ENCODE assay signal across 37 cellular contexts in the genomic region with DNA sequence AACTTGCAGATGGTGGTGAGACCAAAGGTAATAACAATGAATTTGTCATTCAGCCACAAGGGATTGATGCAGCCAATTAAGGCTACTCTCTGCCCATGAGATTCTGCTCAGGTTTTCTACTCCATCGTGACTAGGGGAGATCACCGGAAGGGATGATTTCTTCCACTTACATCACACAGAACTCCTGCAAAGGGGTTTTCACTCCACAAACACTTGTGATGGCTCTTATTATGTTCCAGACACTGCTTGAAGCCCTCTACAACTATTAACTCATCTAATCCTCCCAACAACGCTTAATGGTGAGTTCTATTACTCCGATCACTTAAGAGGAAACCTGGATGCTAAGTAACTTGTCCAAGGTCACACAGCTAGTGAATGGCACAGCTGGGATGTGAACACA. TPM values are rescaled to one million over a fixed set of nuclear protein-coding genes. Genes with fewer than 3 reads are reported as not detected.
"Had no signal": no experiment of that assay in that cellular context is flagged by ENCODE, and none has a peak within 500 bp of the region (broad histone marks: within the 10 kb centered on the region; RNA-seq: fewer than 3 reads in every experiment).

No MANE protein-coding gene starts in this region.

- H3K4me1 ChIP-seq: adrenal gland, ascending aorta, body of pancreas, breast epithelium had no signal

- H3K27ac ChIP-seq: adrenal gland, ascending aorta, body of pancreas, brain microvascular endothelial cell, breast epithelium, cardiac muscle cell had no signal

- H3K36me3 ChIP-seq: adrenal gland, ascending aorta, brain microvascular endothelial cell, breast epithelium, cardiac muscle cell had no signal

- H3K27me3 ChIP-seq: adrenal gland, ascending aorta, body of pancreas, brain microvascular endothelial cell, breast epithelium, cardiac muscle cell had no signal

- ATAC-seq: activated naive CD4-positive, alpha-beta T cell treated with anti-CD3 and anti-CD28 coated beads, Interleukin-2, amount 50 U/mL, for 72 hours; activated naive CD8-positive, alpha-beta T cell treated with anti-CD3 and anti-CD28 coated beads, Interleukin-2, amount 50 U/mL, for 24 hours; activated T-cell treated with anti-CD3 and anti-CD28 coated beads, Interleukin-2, amount 50 U/mL, for 4 hours; activated T-cell treated with anti-CD3 and anti-CD28 coated beads, Interleukin-2, amount 50 U/mL, for 72 hours; activated T-helper 17 cell treated with anti-CD3 and anti-CD28 coated beads, Interleukin-2, amount 50 U/mL, for 72 hours; body of pancreas had no signal

- DNase-seq: activated effector memory CD4-positive, alpha-beta T cell treated with anti-CD3 and anti-CD28 coated beads, Interleukin-2, amount 50 U/mL, for 16 hours; activated effector memory CD4-positive, alpha-beta T cell treated with Interleukin-2 at 50 U/mL for 16 hours; activated gamma-delta T cell; activated gamma-delta T cell treated with Interleukin-2 at 50 U/mL for 16 hours; activated naive CD4-positive, alpha-beta T cell; activated naive CD4-positive, alpha-beta T cell treated with anti-CD3 and anti-CD28 coated beads for 36 hours; activated naive CD4-positive, alpha-beta T cell treated with anti-CD3 and anti-CD28 coated beads, Interleukin-2, amount 10 ng/mL, durations not matched to agents 7 days and 5 days; activated naive CD4-positive, alpha-beta T cell treated with anti-CD3 and anti-CD28 coated beads, Interleukin-2, amount 50 U/mL, for 16 hours; activated naive CD8-positive, alpha-beta T cell treated with anti-CD3 and anti-CD28 coated beads for 36 hours; activated naive CD8-positive, alpha-beta T cell treated with anti-CD3 and anti-CD28 coated beads, Interleukin-2, amount 10 ng/mL, durations not matched to agents 7 days and 5 days; activated naive CD8-positive, alpha-beta T cell treated with anti-CD3 and anti-CD28 coated beads, Interleukin-2, amount 50 U/mL, for 24 hours; activated T-cell treated with anti-CD3 and anti-CD28 coated beads, Interleukin-2, amount 50 U/mL, for 24 hours; activated T-cell treated with anti-CD3 and anti-CD28 coated beads, Interleukin-2, amount 50 U/mL, for 4 hours; activated T-cell treated with anti-CD3 and anti-CD28 coated beads, Interleukin-2, amount 50 U/mL, for 48 hours; activated T-cell treated with anti-CD3 and anti-CD28 coated beads, Interleukin-2, amount 50 U/mL, for 72 hours; adrenal gland; amniotic stem cell; amygdala; anterior cingulate cortex; aorta; body of pancreas; brain microvascular endothelial cell; caudate nucleus; central memory CD4-positive, alpha-beta T cell; cerebellar nuclear complex had no signal

- H3K4me3 ChIP-seq: adrenal gland, ascending aorta, body of pancreas, breast epithelium, cardiac muscle cell had no signal

- FAIRE-seq: astrocyte, bronchial epithelial cell, colon had no signal

- H3K9me3 ChIP-seq: adrenal gland, body of pancreas had no signal

RNA-seq across cellular contexts. Expression of a gene that starts 55.9 kb away (rescaled TPM):
- total RNA-seq: activated naive CD4-positive, alpha-beta T cell treated with anti-CD3 and anti-CD28 coated beads for 36 hours; activated naive CD4-positive, alpha-beta T cell treated with anti-CD3 and anti-CD28 coated beads, Interleukin-2, amount 50 U/mL, for 72 hours; activated naive CD8-positive, alpha-beta T cell treated with anti-CD3 and anti-CD28 coated beads for 36 hours; activated naive CD8-positive, alpha-beta T cell treated with anti-CD3 and anti-CD28 coated beads, Interleukin-2, amount 10 ng/mL, durations not matched to agents 7 days and 5 days; activated T-cell treated with anti-CD3 and anti-CD28 coated beads, Interleukin-2, amount 50 U/mL, for 4 hours; activated T-cell treated with anti-CD3 and anti-CD28 coated beads, Interleukin-2, amount 50 U/mL, for 72 hours; activated T-helper 1 cell treated with anti-CD3 and anti-CD28 coated beads, Interleukin-12 subunit alpha, Interleukin-12 subunit beta, Interleukin-2, Interleukin-4 antibody, amounts not matched to agents 30 ng/mL and 10 ng/mL and 1 ng/mL, durations not matched to agents 14 hours and 24 hours and 36 hours; activated T-helper 17 cell treated with anti-CD3 and anti-CD28 coated beads, Interleukin-2, amount 50 U/mL, for 72 hours; activated T-helper 2 cell treated with anti-CD3 and anti-CD28 coated beads, Interferon-gamma antibody, Interleukin-2, Interleukin-4, amounts not matched to agents 10 μg/mL and 5 μg/mL and 100 μg/mL, durations not matched to agents 14 hours and 24 hours and 36 hours; adrenal gland; aorta; ascending aorta; breast epithelium; cardiac septum; chondrocyte had no signal
- polyA plus RNA-seq: adrenal gland, aorta had no signal
